1 cellular context compared by ENCODE assay signal in the genomic region with DNA sequence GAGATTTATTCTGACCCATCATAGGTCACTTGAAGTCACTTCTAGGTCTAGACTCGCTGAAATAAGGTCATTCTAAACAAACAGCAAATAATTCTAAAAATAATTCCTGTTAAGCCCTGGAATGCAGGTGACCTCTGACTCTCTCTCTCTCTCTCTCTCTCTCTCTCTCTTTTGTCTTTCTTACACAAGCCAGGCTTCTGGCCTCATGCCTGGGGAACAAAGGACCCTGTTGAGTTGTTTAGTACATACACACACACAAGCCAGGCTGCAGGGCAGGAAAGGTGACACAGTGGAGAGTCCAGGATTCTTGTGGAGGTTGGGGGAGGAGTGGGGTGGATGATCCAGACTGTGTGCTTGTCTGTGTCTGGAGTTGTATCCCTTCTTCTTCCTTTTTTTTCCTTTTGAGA.
TF ChIP-seq lines count a peak whose summit lies in the region.

No MANE protein-coding gene starts in this region.

TF ChIP-seq in HepG2, 621 proteins besides CTCF, POLR2A, EP300 and RAD21 (continued from another document and continues in another):
- TF ChIP-seq RFXAP (CRISPR knock-in tag; IDR thresholded peaks at IDR 0.05; ENCODE audit: borderline replicate concordance) (peak; percentile 34; the same call in 1 of the 2 replicates), XRCC5 (optimal IDR thresholded peaks at IDR 0.05; ENCODE audit: low read length) (peak; percentile 66), RBFOX2 (IDR thresholded peaks at IDR 0.05; ENCODE audit: low read depth, low read length) (no peak), NFE2 (CRISPR knock-in tag; IDR thresholded peaks at IDR 0.05) (no peak), ZNF383 (CRISPR knock-in tag; IDR thresholded peaks at IDR 0.05; ENCODE audit: borderline replicate concordance) (no peak), MAFK (conservative IDR thresholded peaks at IDR 0.05 in 1 of 2, IDR thresholded peaks at IDR 0.05 in 1 of 2; ENCODE audit: low read length in 2 of 2) (no peak), THYN1 (CRISPR knock-in tag; IDR thresholded peaks at IDR 0.05; ENCODE audit: borderline replicate concordance, low read depth) (no peak), NFIB (CRISPR knock-in tag; IDR thresholded peaks at IDR 0.05; ENCODE audit: borderline replicate concordance) (no peak), ELF4 (CRISPR knock-in tag; IDR thresholded peaks at IDR 0.05; ENCODE audit: borderline replicate concordance) (no peak), ZNF570 (CRISPR knock-in tag; IDR thresholded peaks at IDR 0.05; ENCODE audit: borderline replicate concordance) (no peak), ZNF616 (CRISPR knock-in tag; IDR thresholded peaks at IDR 0.05; ENCODE audit: low read depth) (no peak), TGIF2 (CRISPR knock-in tag; IDR thresholded peaks at IDR 0.05) (peak; percentile 75; the same call in 1 of the 2 replicates), IKZF4 (CRISPR knock-in tag; IDR thresholded peaks at IDR 0.05; ENCODE audit: borderline replicate concordance, low read depth, not compliant biosample characterization) (no peak), ZBTB7A (CRISPR knock-in tag; IDR thresholded peaks at IDR 0.05) (peak; percentile 48; the same call in 1 of the 2 replicates), TSC22D2 (CRISPR knock-in tag; IDR thresholded peaks at IDR 0.05; ENCODE audit: borderline replicate concordance) (no peak), KLF6 (CRISPR knock-in tag; IDR thresholded peaks at IDR 0.05) (0 out of 2 replicates have a peak, but pooled peaks have one; percentile 45), REPIN1 (CRISPR knock-in tag; IDR thresholded peaks at IDR 0.05; ENCODE audit: borderline replicate concordance, low read depth) (peak; percentile 82; the same call in 1 of the 2 replicates), ZNF143 (CRISPR knock-in tag; IDR thresholded peaks at IDR 0.05) (0 out of 2 replicates have a peak, but pooled peaks have one; percentile 24), ATRX (CRISPR knock-in tag; IDR thresholded peaks at IDR 0.05; ENCODE audit: borderline replicate concordance) (no peak), FOXO1 (CRISPR knock-in tag; IDR thresholded peaks at IDR 0.05) (peak; percentile 73), MEF2D (CRISPR knock-in tag; IDR thresholded peaks at IDR 0.05) (peak; percentile 100), FOXP1 (IDR thresholded peaks at IDR 0.05) (peak; percentile 95), FOXP1 (CRISPR knock-in tag; IDR thresholded peaks at IDR 0.05) (peak; percentile 97), MXI1 (IDR thresholded peaks at IDR 0.05; ENCODE audit: borderline replicate concordance, low read depth, low read length) (peak; percentile 54; the same call in 1 of the 3 replicates), KLF11 (CRISPR knock-in tag; IDR thresholded peaks at IDR 0.05) (peak; percentile 60; the same call in 1 of the 2 replicates), ZNF607 (CRISPR knock-in tag; IDR thresholded peaks at IDR 0.05; ENCODE audit: borderline replicate concordance) (0 out of 2 replicates have a peak, but pooled peaks have one; percentile 62), ZFY (CRISPR knock-in tag; IDR thresholded peaks at IDR 0.05) (peak; percentile 37; the same call in 1 of the 2 replicates), KDM2A (CRISPR knock-in tag; IDR thresholded peaks at IDR 0.05; ENCODE audit: borderline replicate concordance, low read depth) (no peak), ZNF17 (CRISPR knock-in tag; IDR thresholded peaks at IDR 0.05) (no peak)
- TF ChIP-seq, protein P1, sequence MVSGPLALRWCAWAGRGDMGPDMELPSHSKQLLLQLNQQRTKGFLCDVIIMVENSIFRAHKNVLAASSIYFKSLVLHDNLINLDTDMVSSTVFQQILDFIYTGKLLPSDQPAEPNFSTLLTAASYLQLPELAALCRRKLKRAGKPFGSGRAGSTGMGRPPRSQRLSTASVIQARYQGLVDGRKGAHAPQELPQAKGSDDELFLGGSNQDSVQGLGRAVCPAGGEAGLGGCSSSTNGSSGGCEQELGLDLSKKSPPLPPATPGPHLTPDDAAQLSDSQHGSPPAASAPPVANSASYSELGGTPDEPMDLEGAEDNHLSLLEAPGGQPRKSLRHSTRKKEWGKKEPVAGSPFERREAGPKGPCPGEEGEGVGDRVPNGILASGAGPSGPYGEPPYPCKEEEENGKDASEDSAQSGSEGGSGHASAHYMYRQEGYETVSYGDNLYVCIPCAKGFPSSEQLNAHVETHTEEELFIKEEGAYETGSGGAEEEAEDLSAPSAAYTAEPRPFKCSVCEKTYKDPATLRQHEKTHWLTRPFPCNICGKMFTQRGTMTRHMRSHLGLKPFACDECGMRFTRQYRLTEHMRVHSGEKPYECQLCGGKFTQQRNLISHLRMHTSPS (CRISPR knock-in tag; IDR thresholded peaks at IDR 0.05; ENCODE audit: low read depth): no peak
- TF ChIP-seq, protein P2, sequence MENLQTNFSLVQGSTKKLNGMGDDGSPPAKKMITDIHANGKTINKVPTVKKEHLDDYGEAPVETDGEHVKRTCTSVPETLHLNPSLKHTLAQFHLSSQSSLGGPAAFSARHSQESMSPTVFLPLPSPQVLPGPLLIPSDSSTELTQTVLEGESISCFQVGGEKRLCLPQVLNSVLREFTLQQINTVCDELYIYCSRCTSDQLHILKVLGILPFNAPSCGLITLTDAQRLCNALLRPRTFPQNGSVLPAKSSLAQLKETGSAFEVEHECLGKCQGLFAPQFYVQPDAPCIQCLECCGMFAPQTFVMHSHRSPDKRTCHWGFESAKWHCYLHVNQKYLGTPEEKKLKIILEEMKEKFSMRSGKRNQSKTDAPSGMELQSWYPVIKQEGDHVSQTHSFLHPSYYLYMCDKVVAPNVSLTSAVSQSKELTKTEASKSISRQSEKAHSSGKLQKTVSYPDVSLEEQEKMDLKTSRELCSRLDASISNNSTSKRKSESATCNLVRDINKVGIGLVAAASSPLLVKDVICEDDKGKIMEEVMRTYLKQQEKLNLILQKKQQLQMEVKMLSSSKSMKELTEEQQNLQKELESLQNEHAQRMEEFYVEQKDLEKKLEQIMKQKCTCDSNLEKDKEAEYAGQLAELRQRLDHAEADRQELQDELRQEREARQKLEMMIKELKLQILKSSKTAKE (CRISPR knock-in tag; IDR thresholded peaks at IDR 0.05; ENCODE audit: borderline replicate concordance): peak; percentile 99
- TF ChIP-seq, protein P3, sequence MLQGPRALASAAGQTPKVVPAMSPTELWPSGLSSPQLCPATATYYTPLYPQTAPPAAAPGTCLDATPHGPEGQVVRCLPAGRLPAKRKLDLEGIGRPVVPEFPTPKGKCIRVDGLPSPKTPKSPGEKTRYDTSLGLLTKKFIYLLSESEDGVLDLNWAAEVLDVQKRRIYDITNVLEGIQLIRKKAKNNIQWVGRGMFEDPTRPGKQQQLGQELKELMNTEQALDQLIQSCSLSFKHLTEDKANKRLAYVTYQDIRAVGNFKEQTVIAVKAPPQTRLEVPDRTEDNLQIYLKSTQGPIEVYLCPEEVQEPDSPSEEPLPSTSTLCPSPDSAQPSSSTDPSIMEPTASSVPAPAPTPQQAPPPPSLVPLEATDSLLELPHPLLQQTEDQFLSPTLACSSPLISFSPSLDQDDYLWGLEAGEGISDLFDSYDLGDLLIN (CRISPR knock-in tag; IDR thresholded peaks at IDR 0.05; ENCODE audit: borderline replicate concordance): no peak
- TF ChIP-seq, protein P4, sequence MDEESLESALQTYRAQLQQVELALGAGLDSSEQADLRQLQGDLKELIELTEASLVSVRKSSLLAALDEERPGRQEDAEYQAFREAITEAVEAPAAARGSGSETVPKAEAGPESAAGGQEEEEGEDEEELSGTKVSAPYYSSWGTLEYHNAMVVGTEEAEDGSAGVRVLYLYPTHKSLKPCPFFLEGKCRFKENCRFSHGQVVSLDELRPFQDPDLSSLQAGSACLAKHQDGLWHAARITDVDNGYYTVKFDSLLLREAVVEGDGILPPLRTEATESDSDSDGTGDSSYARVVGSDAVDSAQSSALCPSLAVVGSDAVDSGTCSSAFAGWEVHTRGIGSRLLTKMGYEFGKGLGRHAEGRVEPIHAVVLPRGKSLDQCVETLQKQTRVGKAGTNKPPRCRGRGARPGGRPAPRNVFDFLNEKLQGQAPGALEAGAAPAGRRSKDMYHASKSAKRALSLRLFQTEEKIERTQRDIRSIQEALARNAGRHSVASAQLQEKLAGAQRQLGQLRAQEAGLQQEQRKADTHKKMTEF (CRISPR knock-in tag; IDR thresholded peaks at IDR 0.05): peak; percentile 92
- TF ChIP-seq, protein P5, sequence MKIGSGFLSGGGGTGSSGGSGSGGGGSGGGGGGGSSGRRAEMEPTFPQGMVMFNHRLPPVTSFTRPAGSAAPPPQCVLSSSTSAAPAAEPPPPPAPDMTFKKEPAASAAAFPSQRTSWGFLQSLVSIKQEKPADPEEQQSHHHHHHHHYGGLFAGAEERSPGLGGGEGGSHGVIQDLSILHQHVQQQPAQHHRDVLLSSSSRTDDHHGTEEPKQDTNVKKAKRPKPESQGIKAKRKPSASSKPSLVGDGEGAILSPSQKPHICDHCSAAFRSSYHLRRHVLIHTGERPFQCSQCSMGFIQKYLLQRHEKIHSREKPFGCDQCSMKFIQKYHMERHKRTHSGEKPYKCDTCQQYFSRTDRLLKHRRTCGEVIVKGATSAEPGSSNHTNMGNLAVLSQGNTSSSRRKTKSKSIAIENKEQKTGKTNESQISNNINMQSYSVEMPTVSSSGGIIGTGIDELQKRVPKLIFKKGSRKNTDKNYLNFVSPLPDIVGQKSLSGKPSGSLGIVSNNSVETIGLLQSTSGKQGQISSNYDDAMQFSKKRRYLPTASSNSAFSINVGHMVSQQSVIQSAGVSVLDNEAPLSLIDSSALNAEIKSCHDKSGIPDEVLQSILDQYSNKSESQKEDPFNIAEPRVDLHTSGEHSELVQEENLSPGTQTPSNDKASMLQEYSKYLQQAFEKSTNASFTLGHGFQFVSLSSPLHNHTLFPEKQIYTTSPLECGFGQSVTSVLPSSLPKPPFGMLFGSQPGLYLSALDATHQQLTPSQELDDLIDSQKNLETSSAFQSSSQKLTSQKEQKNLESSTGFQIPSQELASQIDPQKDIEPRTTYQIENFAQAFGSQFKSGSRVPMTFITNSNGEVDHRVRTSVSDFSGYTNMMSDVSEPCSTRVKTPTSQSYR (CRISPR knock-in tag; IDR thresholded peaks at IDR 0.05; ENCODE audit: borderline replicate concordance): peak; percentile 97
- TF ChIP-seq, protein P6, sequence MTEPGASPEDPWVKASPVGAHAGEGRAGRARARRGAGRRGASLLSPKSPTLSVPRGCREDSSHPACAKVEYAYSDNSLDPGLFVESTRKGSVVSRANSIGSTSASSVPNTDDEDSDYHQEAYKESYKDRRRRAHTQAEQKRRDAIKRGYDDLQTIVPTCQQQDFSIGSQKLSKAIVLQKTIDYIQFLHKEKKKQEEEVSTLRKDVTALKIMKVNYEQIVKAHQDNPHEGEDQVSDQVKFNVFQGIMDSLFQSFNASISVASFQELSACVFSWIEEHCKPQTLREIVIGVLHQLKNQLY (CRISPR knock-in tag; IDR thresholded peaks at IDR 0.05): peak; percentile 81; the same call in 1 of the 2 replicates
- TF ChIP-seq, protein P7, sequence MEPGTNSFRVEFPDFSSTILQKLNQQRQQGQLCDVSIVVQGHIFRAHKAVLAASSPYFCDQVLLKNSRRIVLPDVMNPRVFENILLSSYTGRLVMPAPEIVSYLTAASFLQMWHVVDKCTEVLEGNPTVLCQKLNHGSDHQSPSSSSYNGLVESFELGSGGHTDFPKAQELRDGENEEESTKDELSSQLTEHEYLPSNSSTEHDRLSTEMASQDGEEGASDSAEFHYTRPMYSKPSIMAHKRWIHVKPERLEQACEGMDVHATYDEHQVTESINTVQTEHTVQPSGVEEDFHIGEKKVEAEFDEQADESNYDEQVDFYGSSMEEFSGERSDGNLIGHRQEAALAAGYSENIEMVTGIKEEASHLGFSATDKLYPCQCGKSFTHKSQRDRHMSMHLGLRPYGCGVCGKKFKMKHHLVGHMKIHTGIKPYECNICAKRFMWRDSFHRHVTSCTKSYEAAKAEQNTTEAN (CRISPR knock-in tag; conservative IDR thresholded peaks at IDR 0.05): 0 out of 2 replicates have a peak, but pooled peaks have one; percentile 34
- TF ChIP-seq, protein P8, sequence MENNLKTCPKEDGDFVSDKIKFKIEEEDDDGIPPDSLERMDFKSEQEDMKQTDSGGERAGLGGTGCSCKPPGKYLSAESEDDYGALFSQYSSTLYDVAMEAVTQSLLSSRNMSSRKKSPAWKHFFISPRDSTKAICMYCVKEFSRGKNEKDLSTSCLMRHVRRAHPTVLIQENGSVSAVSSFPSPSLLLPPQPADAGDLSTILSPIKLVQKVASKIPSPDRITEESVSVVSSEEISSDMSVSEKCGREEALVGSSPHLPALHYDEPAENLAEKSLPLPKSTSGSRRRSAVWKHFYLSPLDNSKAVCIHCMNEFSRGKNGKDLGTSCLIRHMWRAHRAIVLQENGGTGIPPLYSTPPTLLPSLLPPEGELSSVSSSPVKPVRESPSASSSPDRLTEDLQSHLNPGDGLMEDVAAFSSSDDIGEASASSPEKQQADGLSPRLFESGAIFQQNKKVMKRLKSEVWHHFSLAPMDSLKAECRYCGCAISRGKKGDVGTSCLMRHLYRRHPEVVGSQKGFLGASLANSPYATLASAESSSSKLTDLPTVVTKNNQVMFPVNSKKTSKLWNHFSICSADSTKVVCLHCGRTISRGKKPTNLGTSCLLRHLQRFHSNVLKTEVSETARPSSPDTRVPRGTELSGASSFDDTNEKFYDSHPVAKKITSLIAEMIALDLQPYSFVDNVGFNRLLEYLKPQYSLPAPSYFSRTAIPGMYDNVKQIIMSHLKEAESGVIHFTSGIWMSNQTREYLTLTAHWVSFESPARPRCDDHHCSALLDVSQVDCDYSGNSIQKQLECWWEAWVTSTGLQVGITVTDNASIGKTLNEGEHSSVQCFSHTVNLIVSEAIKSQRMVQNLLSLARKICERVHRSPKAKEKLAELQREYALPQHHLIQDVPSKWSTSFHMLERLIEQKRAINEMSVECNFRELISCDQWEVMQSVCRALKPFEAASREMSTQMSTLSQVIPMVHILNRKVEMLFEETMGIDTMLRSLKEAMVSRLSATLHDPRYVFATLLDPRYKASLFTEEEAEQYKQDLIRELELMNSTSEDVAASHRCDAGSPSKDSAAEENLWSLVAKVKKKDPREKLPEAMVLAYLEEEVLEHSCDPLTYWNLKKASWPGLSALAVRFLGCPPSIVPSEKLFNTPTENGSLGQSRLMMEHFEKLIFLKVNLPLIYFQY (CRISPR knock-in tag; IDR thresholded peaks at IDR 0.05; ENCODE audit: borderline replicate concordance): peak; percentile 68; the same call in 1 of the 2 replicates
- TF ChIP-seq, protein P9, sequence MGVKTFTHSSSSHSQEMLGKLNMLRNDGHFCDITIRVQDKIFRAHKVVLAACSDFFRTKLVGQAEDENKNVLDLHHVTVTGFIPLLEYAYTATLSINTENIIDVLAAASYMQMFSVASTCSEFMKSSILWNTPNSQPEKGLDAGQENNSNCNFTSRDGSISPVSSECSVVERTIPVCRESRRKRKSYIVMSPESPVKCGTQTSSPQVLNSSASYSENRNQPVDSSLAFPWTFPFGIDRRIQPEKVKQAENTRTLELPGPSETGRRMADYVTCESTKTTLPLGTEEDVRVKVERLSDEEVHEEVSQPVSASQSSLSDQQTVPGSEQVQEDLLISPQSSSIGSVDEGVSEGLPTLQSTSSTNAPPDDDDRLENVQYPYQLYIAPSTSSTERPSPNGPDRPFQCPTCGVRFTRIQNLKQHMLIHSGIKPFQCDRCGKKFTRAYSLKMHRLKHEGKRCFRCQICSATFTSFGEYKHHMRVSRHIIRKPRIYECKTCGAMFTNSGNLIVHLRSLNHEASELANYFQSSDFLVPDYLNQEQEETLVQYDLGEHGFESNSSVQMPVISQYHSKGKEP (CRISPR knock-in tag; IDR thresholded peaks at IDR 0.05): no peak
